In genomic region chr11:2441171-2441570, GRCh38 we compare ENCODE assay signal across 2 cellular contexts.
TF ChIP-seq lines count a peak whose summit lies in the region.

No MANE protein-coding gene starts in this region.

TF ChIP-seq in HepG2, 621 proteins besides CTCF, POLR2A, EP300 and RAD21:
- TF ChIP-seq ZNF577 (CRISPR knock-in tag; IDR thresholded peaks at IDR 0.05; ENCODE audit: borderline replicate concordance, low read depth) (no peak), ZNF17 (CRISPR knock-in tag; IDR thresholded peaks at IDR 0.05) (no peak), ZNF530 (CRISPR knock-in tag; IDR thresholded peaks at IDR 0.05; ENCODE audit: low read depth) (no peak), GPN1 (CRISPR knock-in tag; IDR thresholded peaks at IDR 0.05; ENCODE audit: borderline replicate concordance) (no peak), ZNF775 (CRISPR knock-in tag; IDR thresholded peaks at IDR 0.05; ENCODE audit: borderline replicate concordance) (no peak), CCAR2 (optimal IDR thresholded peaks at IDR 0.05; ENCODE audit: low read depth, low read length) (no peak), ZNF318 (CRISPR knock-in tag; IDR thresholded peaks at IDR 0.05) (no peak)

TF ChIP-seq in H1, 55 proteins besides CTCF, POLR2A, EP300 and RAD21:
- TF ChIP-seq ATF2 (IDR thresholded peaks at IDR 0.05; ENCODE audit: low read length) (no peak), SP1 (IDR thresholded peaks at IDR 0.05; ENCODE audit: low read depth, low read length) (no peak), SP2 (IDR thresholded peaks at IDR 0.05; ENCODE audit: low read length) (no peak), CHD7 (IDR thresholded peaks at IDR 0.05; ENCODE audit: insufficient replicate concordance, low read length) (no peak), BACH1 (IDR thresholded peaks at IDR 0.05; ENCODE audit: low read length) (no peak), RNF2 (IDR thresholded peaks at IDR 0.05; ENCODE audit: borderline replicate concordance, low read depth, low read length, missing control alignments, poor library complexity, severe bottlenecking) (no peak), HDAC2 (IDR thresholded peaks at IDR 0.05; ENCODE audit: borderline replicate concordance in 1 of 2, low read depth in 2 of 2, low read length in 2 of 2) (no peak), TBP (IDR thresholded peaks at IDR 0.05; ENCODE audit: low read depth, low read length) (no peak), FOSL1 (IDR thresholded peaks at IDR 0.05; ENCODE audit: insufficient read depth, low read depth, low read length) (no peak), SP4 (IDR thresholded peaks at IDR 0.05; ENCODE audit: low read length) (no peak), POLR2AphosphoS5 (IDR thresholded peaks at IDR 0.05; ENCODE audit: low read depth, low read length) (no peak), CREB1 (IDR thresholded peaks at IDR 0.05) (no peak), POU5F1 (IDR thresholded peaks at IDR 0.05; ENCODE audit: low read depth, low read length) (no peak), KDM4A (IDR thresholded peaks at IDR 0.05; ENCODE audit: low read depth, low read length, severe bottlenecking) (no peak), GABPA (IDR thresholded peaks at IDR 0.05; ENCODE audit: borderline replicate concordance, insufficient read depth, low read length) (no peak)
TF ChIP-seq in H1: peak in this region for 0.
